ENCODE assay signal across 31 cellular contexts in genomic region chr3:158600787-158601186, GRCh38. TPM values are rescaled to one million over a fixed set of nuclear protein-coding genes. Genes with fewer than 3 reads are reported as not detected.
"Had no signal": no experiment of that assay in that cellular context is flagged by ENCODE, and none has a peak within 500 bp of the region (broad histone marks: within the 10 kb centered on the region; RNA-seq: fewer than 3 reads in every experiment).

No MANE protein-coding gene starts in this region.

- H3K4me3 ChIP-seq: adrenal gland, body of pancreas, colonic mucosa, gastroesophageal sphincter, heart right ventricle had no signal

- H3K27ac ChIP-seq: adrenal gland, body of pancreas, colonic mucosa, gastroesophageal sphincter, heart right ventricle, VCaP had no signal

- H3K27me3 ChIP-seq: adrenal gland, body of pancreas, colonic mucosa, gastroesophageal sphincter, heart right ventricle had no signal

- H3K9me3 ChIP-seq: adrenal gland, body of pancreas, colonic mucosa, gastroesophageal sphincter, heart right ventricle had no signal

- H3K4me3 Mint-ChIP-seq: activated B cell treated with CpG ODN at 0.5 μM for 24 hours; activated CD4-positive, alpha-beta memory T cell treated with anti-CD3 and anti-CD28 coated beads for 36 hours; activated CD4-positive, alpha-beta T cell treated with anti-CD3 and anti-CD28 coated beads for 36 hours; activated CD4-positive, alpha-beta T cell treated with anti-CD3 and anti-CD28 coated beads, Interleukin-2, amount 10 ng/mL, durations not matched to agents 24 days and 14 days; activated CD8-positive, alpha-beta memory T cell treated with anti-CD3 and anti-CD28 coated beads, Interleukin-2, amount 10 ng/mL, durations not matched to agents 7 days and 5 days; activated CD8-positive, alpha-beta T cell treated with anti-CD3 and anti-CD28 coated beads, Interleukin-2, amount 10 ng/mL, durations not matched to agents 7 days and 5 days; activated naive CD4-positive, alpha-beta T cell treated with anti-CD3 and anti-CD28 coated beads for 36 hours; activated naive CD4-positive, alpha-beta T cell treated with anti-CD3 and anti-CD28 coated beads, Interleukin-2, amount 50 U/mL, for 24 hours; activated naive CD8-positive, alpha-beta T cell treated with anti-CD3 and anti-CD28 coated beads for 36 hours; activated naive CD8-positive, alpha-beta T cell treated with anti-CD3 and anti-CD28 coated beads, Interleukin-2, amount 50 U/mL, for 24 hours; activated T-helper 1 cell treated with anti-CD3 and anti-CD28 coated beads, Interleukin-12 subunit alpha, Interleukin-12 subunit beta, Interleukin-2, Interleukin-4 antibody, amounts not matched to agents 30 ng/mL and 10 ng/mL and 1 ng/mL, durations not matched to agents 14 hours and 24 hours and 36 hours had no signal

- H3K4me1 Mint-ChIP-seq: activated B cell treated with CpG ODN at 0.5 μM for 24 hours; activated CD4-positive, alpha-beta T cell treated with anti-CD3 and anti-CD28 coated beads for 36 hours; activated CD4-positive, alpha-beta T cell treated with anti-CD3 and anti-CD28 coated beads, Interleukin-2, amount 10 ng/mL, durations not matched to agents 24 days and 14 days; activated naive CD4-positive, alpha-beta T cell treated with anti-CD3 and anti-CD28 coated beads, Interleukin-2, amount 50 U/mL, for 24 hours; activated naive CD8-positive, alpha-beta T cell treated with anti-CD3 and anti-CD28 coated beads for 36 hours; activated naive CD8-positive, alpha-beta T cell treated with anti-CD3 and anti-CD28 coated beads, Interleukin-2, amount 50 U/mL, for 24 hours had no signal

- H3K27ac Mint-ChIP-seq: activated B cell treated with CpG ODN at 0.5 μM for 24 hours; activated CD4-positive, alpha-beta memory T cell treated with anti-CD3 and anti-CD28 coated beads for 36 hours; activated CD4-positive, alpha-beta T cell treated with anti-CD3 and anti-CD28 coated beads for 36 hours; activated CD4-positive, alpha-beta T cell treated with anti-CD3 and anti-CD28 coated beads, Interleukin-2, amount 10 ng/mL, durations not matched to agents 24 days and 14 days; activated CD8-positive, alpha-beta memory T cell treated with anti-CD3 and anti-CD28 coated beads, Interleukin-2, amount 10 ng/mL, durations not matched to agents 7 days and 5 days; activated CD8-positive, alpha-beta T cell treated with anti-CD3 and anti-CD28 coated beads, Interleukin-2, amount 10 ng/mL, durations not matched to agents 7 days and 5 days; activated naive CD4-positive, alpha-beta T cell treated with anti-CD3 and anti-CD28 coated beads for 36 hours; activated naive CD4-positive, alpha-beta T cell treated with anti-CD3 and anti-CD28 coated beads, Interleukin-2, amount 50 U/mL, for 24 hours; activated naive CD8-positive, alpha-beta T cell treated with anti-CD3 and anti-CD28 coated beads for 36 hours; activated naive CD8-positive, alpha-beta T cell treated with anti-CD3 and anti-CD28 coated beads, Interleukin-2, amount 50 U/mL, for 24 hours; activated T-helper 1 cell treated with anti-CD3 and anti-CD28 coated beads, Interleukin-12 subunit alpha, Interleukin-12 subunit beta, Interleukin-2, Interleukin-4 antibody, amounts not matched to agents 30 ng/mL and 10 ng/mL and 1 ng/mL, durations not matched to agents 14 hours and 24 hours and 36 hours; activated T-helper 2 cell treated with anti-CD3 and anti-CD28 coated beads, Interferon-gamma antibody, Interleukin-2, Interleukin-4, amounts not matched to agents 10 μg/mL and 5 μg/mL and 100 μg/mL, durations not matched to agents 14 hours and 24 hours and 36 hours had no signal

- H3K36me3 Mint-ChIP-seq: activated CD4-positive, alpha-beta memory T cell treated with anti-CD3 and anti-CD28 coated beads for 36 hours; activated naive CD4-positive, alpha-beta T cell treated with anti-CD3 and anti-CD28 coated beads, Interleukin-2, amount 50 U/mL, for 24 hours; activated naive CD8-positive, alpha-beta T cell treated with anti-CD3 and anti-CD28 coated beads for 36 hours had no signal

- DNase-seq: activated B cell treated with CpG ODN at 0.5 μM for 24 hours; activated CD4-positive, alpha-beta memory T cell treated with anti-CD3 and anti-CD28 coated beads for 36 hours; activated CD4-positive, alpha-beta T cell treated with anti-CD3 and anti-CD28 coated beads for 36 hours; activated CD4-positive, alpha-beta T cell treated with anti-CD3 and anti-CD28 coated beads, Interleukin-2, amount 10 ng/mL, durations not matched to agents 24 days and 14 days; activated CD4-positive, CD25-positive, alpha-beta regulatory T cell treated with anti-CD3 and anti-CD28 coated beads, Interleukin-2, amount 50 U/mL, for 72 hours; activated CD8-positive, alpha-beta memory T cell treated with anti-CD3 and anti-CD28 coated beads, Interleukin-2, amount 10 ng/mL, durations not matched to agents 7 days and 5 days; activated CD8-positive, alpha-beta memory T cell treated with anti-CD3 and anti-CD28 coated beads, Interleukin-2, amount 50 U/mL, for 4 hours; activated CD8-positive, alpha-beta T cell treated with anti-CD3 and anti-CD28 coated beads, Interleukin-2, amount 10 ng/mL, durations not matched to agents 7 days and 5 days; activated effector memory CD4-positive, alpha-beta T cell treated with anti-CD3 and anti-CD28 coated beads, Interleukin-2, amount 50 U/mL, for 16 hours; activated naive CD4-positive, alpha-beta T cell treated with anti-CD3 and anti-CD28 coated beads for 36 hours; activated naive CD8-positive, alpha-beta T cell treated with anti-CD3 and anti-CD28 coated beads for 36 hours; activated naive CD8-positive, alpha-beta T cell treated with anti-CD3 and anti-CD28 coated beads, Interleukin-2, amount 50 U/mL, for 24 hours; activated T-cell treated with anti-CD3 and anti-CD28 coated beads, Interleukin-2, amount 50 U/mL, for 1 hour; activated T-cell treated with anti-CD3 and anti-CD28 coated beads, Interleukin-2, amount 50 U/mL, for 48 hours; adrenal gland; amygdala; aorta; body of pancreas; caudate nucleus; colonic mucosa; effector CD8-positive, alpha-beta T cell; foreskin fibroblast; heart right ventricle; hippocampal formation; T-helper 2 cell had no signal

- H3K4me1 ChIP-seq: adrenal gland, body of pancreas, colonic mucosa, gastroesophageal sphincter, heart right ventricle had no signal

- H3K9me3 Mint-ChIP-seq: activated B cell treated with CpG ODN at 0.5 μM for 24 hours; activated CD4-positive, alpha-beta memory T cell treated with anti-CD3 and anti-CD28 coated beads for 36 hours; activated CD4-positive, alpha-beta T cell treated with anti-CD3 and anti-CD28 coated beads, Interleukin-2, amount 10 ng/mL, durations not matched to agents 24 days and 14 days; activated naive CD4-positive, alpha-beta T cell treated with anti-CD3 and anti-CD28 coated beads for 36 hours; activated naive CD4-positive, alpha-beta T cell treated with anti-CD3 and anti-CD28 coated beads, Interleukin-2, amount 50 U/mL, for 24 hours; activated naive CD8-positive, alpha-beta T cell treated with anti-CD3 and anti-CD28 coated beads for 36 hours; activated naive CD8-positive, alpha-beta T cell treated with anti-CD3 and anti-CD28 coated beads, Interleukin-2, amount 50 U/mL, for 24 hours; activated T-helper 1 cell treated with anti-CD3 and anti-CD28 coated beads, Interleukin-12 subunit alpha, Interleukin-12 subunit beta, Interleukin-2, Interleukin-4 antibody, amounts not matched to agents 30 ng/mL and 10 ng/mL and 1 ng/mL, durations not matched to agents 14 hours and 24 hours and 36 hours; activated T-helper 2 cell treated with anti-CD3 and anti-CD28 coated beads, Interferon-gamma antibody, Interleukin-2, Interleukin-4, amounts not matched to agents 10 μg/mL and 5 μg/mL and 100 μg/mL, durations not matched to agents 14 hours and 24 hours and 36 hours had no signal

- H3K27me3 Mint-ChIP-seq: activated CD4-positive, alpha-beta memory T cell treated with anti-CD3 and anti-CD28 coated beads for 36 hours; activated CD4-positive, alpha-beta T cell treated with anti-CD3 and anti-CD28 coated beads, Interleukin-2, amount 10 ng/mL, durations not matched to agents 24 days and 14 days; activated CD8-positive, alpha-beta memory T cell treated with anti-CD3 and anti-CD28 coated beads, Interleukin-2, amount 10 ng/mL, durations not matched to agents 7 days and 5 days; activated naive CD4-positive, alpha-beta T cell treated with anti-CD3 and anti-CD28 coated beads, Interleukin-2, amount 50 U/mL, for 24 hours; activated naive CD8-positive, alpha-beta T cell treated with anti-CD3 and anti-CD28 coated beads for 36 hours; activated naive CD8-positive, alpha-beta T cell treated with anti-CD3 and anti-CD28 coated beads, Interleukin-2, amount 50 U/mL, for 24 hours had no signal

- H3K36me3 ChIP-seq: colonic mucosa had no signal

RNA-seq across cellular contexts. Expression of gene MLF1, which starts 29.8 kb away (rescaled TPM):
- total RNA-seq: activated B cell treated with CpG ODN at 0.5 μM for 24 hours; T-helper 1 cell treated with Interleukin-12 subunit alpha and Interleukin-12 subunit beta and Interleukin-4 antibody, amounts not matched to agents 30 ng/mL and 1 ng/mL, for 36 hours had no signal
